In genomic region chr4:121358473-121358872, GRCh38 we compare ENCODE assay signal across 16 cellular contexts. TPM values are rescaled to one million over a fixed set of nuclear protein-coding genes. Genes with fewer than 3 reads are reported as not detected.
DNase-seq lines count a peak whose midpoint lies in the region; ATAC-seq and TF ChIP-seq lines count a peak whose summit lies in the region.
"Had no signal": no experiment of that assay in that cellular context is flagged by ENCODE, and none has a peak within 500 bp of the region (broad histone marks: within the 10 kb centered on the region; RNA-seq: fewer than 3 reads in every experiment).

No MANE protein-coding gene starts in this region.

- H3K4me3 ChIP-seq in BJ (ENCODE audit: low read depth, low read length) (no peak overlapping the region), astrocyte of the spinal cord (ENCODE audit: low read depth, low read length) (no peak overlapping the region)

- TF ChIP-seq CTCF in BJ (IDR thresholded peaks at IDR 0.05; ENCODE audit: insufficient read depth, low read depth, low read length) (no peak), astrocyte of the spinal cord (IDR thresholded peaks at IDR 0.05; ENCODE audit: low read depth, low read length) (no peak)

- no peaks in the 10 kb centered on the region for H3K27me3 ChIP-seq in BJ (ENCODE audit: control insufficient read depth, insufficient read depth, low read length)

- CTCF ChIA-PET in BJ (lab: Yijun Ruan, JAX): interaction anchor here (3.3 kb wide), 1 partner anchor 12 kb away, joined by 15 read pairs; no protein-coding TSS in a partner anchor

- POLR2A ChIA-PET in BJ (lab: Charles Lee): no interaction called here

- in situ Hi-C loops in astrocyte of the spinal cord (cut with HindIII; ENCODE audit: low sequenced_read_pairs): no loop called here

- H3K36me3 ChIP-seq in BJ (ENCODE audit: control insufficient read depth, insufficient read depth, low read length): no peaks in the 10 kb centered on the region

- DNase-seq in BJ (ENCODE audit: low read depth) (peak; percentile 66), LHCN-M2 (ENCODE audit: low read depth) (peak; percentile 34), astrocyte of the spinal cord (ENCODE audit: low read depth, low spot score) (peak; percentile 71), kidney tubule cell (ENCODE audit: low spot score) (peak; percentile 35), NCI-H128 (lab: John Stamatoyannopoulos, UW; ENCODE audit: unreplicated experiment) (no peak), NCI-H187 treated with DMSO at 0.1 percent for 48 hours (lab: John Stamatoyannopoulos, UW) (no peak)
- DNase-seq: activated B cell treated with CpG ODN at 0.5 μM for 24 hours; activated T-cell treated with anti-CD3 and anti-CD28 coated beads, Interleukin-2, amount 50 U/mL, for 1 hour; GDM1; midbrain; NCI-H1417 treated with DMSO at 0.1 percent for 48 hours; NCI-H69 had no signal

- ATAC-seq in HG03095 (IDR thresholded peaks at IDR 0.05; ENCODE audit: unreplicated experiment): no peak
- ATAC-seq in GM18907 (IDR thresholded peaks at IDR 0.05; ENCODE audit: unreplicated experiment): no peak
- ATAC-seq: stimulated activated memory B cell treated with anti-CD40 and anti-IgM and Interleukin-4, amounts not matched to agents 10 μg/mL and 1 μg/mL and 100 μg/mL, for 72 hours had no signal

RNA-seq across cellular contexts. Expression of gene QRFPR, which starts 22.3 kb away (rescaled TPM):
- not detected in 2 replicates for polyA plus RNA-seq in BJ (2011; rRNA removed)
- not detected in 2 replicates for polyA minus RNA-seq in BJ (2011; rRNA and poly(A)+ RNA removed)
- not detected in 2 replicates for total RNA-seq in LHCN-M2 (2014; rRNA removed)
- polyA plus RNA-seq in LHCN-M2 (2012): not detected
- total RNA-seq: activated B cell treated with CpG ODN at 0.5 μM for 24 hours had no signal
- polyA plus RNA-seq: CD14-positive monocyte had no signal

Comparison
In these comparisons a context has a peak if more than half of its experiments do, and no peak if none do; other contexts are left out.
1. DNase-seq: peak in BJ (single experiment), LHCN-M2 (single experiment), astrocyte of the spinal cord (single experiment) and kidney tubule cell (single experiment); none in NCI-H128 (single experiment) and NCI-H187 treated with DMSO at 0.1 percent for 48 hours (single experiment).